Comparison of ENCODE assay signal across 1 cellular context in the genomic region with DNA sequence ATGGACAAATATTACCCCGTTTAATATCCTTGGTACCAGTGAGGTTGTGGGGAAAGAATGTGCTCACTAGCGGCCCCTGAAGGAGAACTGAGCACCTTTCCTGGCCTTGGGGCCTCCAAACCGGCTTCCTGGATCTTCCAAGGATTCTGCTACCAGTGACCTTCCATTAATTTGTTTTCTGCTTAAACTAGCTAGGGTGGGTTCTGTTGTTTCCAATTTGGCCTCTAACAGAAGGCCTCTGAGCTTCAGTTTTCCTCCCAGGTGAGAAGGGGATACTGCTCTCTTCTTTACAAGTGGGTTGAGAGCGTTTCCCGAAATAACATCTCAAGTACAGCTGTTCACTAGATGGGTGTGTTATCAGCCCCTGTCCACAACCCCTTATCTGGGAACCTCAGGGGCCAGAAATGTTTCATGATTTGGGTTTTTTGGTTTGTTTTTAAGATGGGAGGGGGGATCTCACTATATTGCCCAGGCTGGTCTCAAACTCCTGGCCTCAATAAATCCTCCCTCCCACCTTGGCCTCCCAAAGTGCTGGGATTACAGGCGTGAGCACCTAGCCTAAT.
A peak's percentile ranks its signal among the peaks of the same experiment; 100 is the strongest.
TF ChIP-seq lines count a peak whose summit lies in the region.

No MANE protein-coding gene starts in this region.

TF ChIP-seq in K562, 482 proteins besides CTCF, POLR2A, EP300 and RAD21 (continued from another document and continues in another):
- TF ChIP-seq, protein P1, sequence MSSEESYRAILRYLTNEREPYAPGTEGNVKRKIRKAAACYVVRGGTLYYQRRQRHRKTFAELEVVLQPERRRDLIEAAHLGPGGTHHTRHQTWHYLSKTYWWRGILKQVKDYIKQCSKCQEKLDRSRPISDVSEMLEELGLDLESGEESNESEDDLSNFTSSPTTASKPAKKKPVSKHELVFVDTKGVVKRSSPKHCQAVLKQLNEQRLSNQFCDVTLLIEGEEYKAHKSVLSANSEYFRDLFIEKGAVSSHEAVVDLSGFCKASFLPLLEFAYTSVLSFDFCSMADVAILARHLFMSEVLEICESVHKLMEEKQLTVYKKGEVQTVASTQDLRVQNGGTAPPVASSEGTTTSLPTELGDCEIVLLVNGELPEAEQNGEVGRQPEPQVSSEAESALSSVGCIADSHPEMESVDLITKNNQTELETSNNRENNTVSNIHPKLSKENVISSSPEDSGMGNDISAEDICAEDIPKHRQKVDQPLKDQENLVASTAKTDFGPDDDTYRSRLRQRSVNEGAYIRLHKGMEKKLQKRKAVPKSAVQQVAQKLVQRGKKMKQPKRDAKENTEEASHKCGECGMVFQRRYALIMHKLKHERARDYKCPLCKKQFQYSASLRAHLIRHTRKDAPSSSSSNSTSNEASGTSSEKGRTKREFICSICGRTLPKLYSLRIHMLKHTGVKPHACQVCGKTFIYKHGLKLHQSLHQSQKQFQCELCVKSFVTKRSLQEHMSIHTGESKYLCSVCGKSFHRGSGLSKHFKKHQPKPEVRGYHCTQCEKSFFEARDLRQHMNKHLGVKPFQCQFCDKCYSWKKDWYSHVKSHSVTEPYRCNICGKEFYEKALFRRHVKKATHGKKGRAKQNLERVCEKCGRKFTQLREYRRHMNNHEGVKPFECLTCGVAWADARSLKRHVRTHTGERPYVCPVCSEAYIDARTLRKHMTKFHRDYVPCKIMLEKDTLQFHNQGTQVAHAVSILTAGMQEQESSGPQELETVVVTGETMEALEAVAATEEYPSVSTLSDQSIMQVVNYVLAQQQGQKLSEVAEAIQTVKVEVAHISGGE (CRISPR knock-in tag; IDR thresholded peaks at IDR 0.05) = no peak
- TF ChIP-seq ZBTB1 (CRISPR knock-in tag; IDR thresholded peaks at IDR 0.05; ENCODE audit: borderline replicate concordance, low read depth) = no peak
- peak; percentile 93 for TF ChIP-seq ZNF766 (CRISPR knock-in tag; conservative IDR thresholded peaks at IDR 0.05)
- TF ChIP-seq TAF15 (IDR thresholded peaks at IDR 0.05; ENCODE audit: low read depth, low read length) = no peak
- no peak for TF ChIP-seq ZNF830 (CRISPR knock-in tag; IDR thresholded peaks at IDR 0.05)
- peak; percentile 92 for TF ChIP-seq CC2D1A (IDR thresholded peaks at IDR 0.05)
- TF ChIP-seq FOXJ2 (tag; IDR thresholded peaks at IDR 0.05) = peak; percentile 44; the same call in 1 of the 2 replicates
- no peak for TF ChIP-seq FOXA3 (CRISPR knock-in tag; conservative IDR thresholded peaks at IDR 0.05 in 1 of 2, IDR thresholded peaks at IDR 0.05 in 1 of 2)
- TF ChIP-seq SOX6 (IDR thresholded peaks at IDR 0.05) = peak; percentile 92
- TF ChIP-seq ZNF12 (CRISPR knock-in tag; IDR thresholded peaks at IDR 0.05) = no peak
- peak; percentile 89 for TF ChIP-seq NFIC (IDR thresholded peaks at IDR 0.05)
- peak; percentile 63; the same call in 1 of the 2 replicates for TF ChIP-seq TOE1 (IDR thresholded peaks at IDR 0.05; ENCODE audit: borderline replicate concordance)
- TF ChIP-seq TOE1 (CRISPR knock-in tag; IDR thresholded peaks at IDR 0.05; ENCODE audit: borderline replicate concordance, low read depth) = no peak
- TF ChIP-seq ZEB2 (IDR thresholded peaks at IDR 0.05) = peak; percentile 87
- TF ChIP-seq SMARCC2 (IDR thresholded peaks at IDR 0.05; ENCODE audit: low read depth) = peak; percentile 88
- TF ChIP-seq MAFG (tag; conservative IDR thresholded peaks at IDR 0.05) = 0 out of 2 replicates have a peak, but pooled peaks have one; percentile 17
- TF ChIP-seq, protein P2, sequence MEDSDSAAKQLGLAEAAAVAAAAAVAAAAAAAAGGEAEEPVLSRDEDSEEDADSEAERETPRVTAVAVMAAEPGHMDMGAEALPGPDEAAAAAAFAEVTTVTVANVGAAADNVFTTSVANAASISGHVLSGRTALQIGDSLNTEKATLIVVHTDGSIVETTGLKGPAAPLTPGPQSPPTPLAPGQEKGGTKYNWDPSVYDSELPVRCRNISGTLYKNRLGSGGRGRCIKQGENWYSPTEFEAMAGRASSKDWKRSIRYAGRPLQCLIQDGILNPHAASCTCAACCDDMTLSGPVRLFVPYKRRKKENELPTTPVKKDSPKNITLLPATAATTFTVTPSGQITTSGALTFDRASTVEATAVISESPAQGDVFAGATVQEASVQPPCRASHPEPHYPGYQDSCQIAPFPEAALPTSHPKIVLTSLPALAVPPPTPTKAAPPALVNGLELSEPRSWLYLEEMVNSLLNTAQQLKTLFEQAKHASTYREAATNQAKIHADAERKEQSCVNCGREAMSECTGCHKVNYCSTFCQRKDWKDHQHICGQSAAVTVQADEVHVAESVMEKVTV (CRISPR knock-in tag; IDR thresholded peaks at IDR 0.05) = no peak; the same call in 1 of the 2 replicates
- TF ChIP-seq TRIM28 (IDR thresholded peaks at IDR 0.05) = peak; percentile 57; the same call in 1 of the 2 replicates
- TF ChIP-seq ARID1B (IDR thresholded peaks at IDR 0.05) = peak; percentile 98
- peak; percentile 59; the same call in 1 of the 2 replicates for TF ChIP-seq SMAD3 (CRISPR knock-in tag; conservative IDR thresholded peaks at IDR 0.05)
- TF ChIP-seq CREB1 (IDR thresholded peaks at IDR 0.05) = no peak
- no peak for TF ChIP-seq CREB1 (CRISPR knock-in tag; IDR thresholded peaks at IDR 0.05)
- TF ChIP-seq NR2C2 (CRISPR knock-in tag; IDR thresholded peaks at IDR 0.05) = 0 out of 2 replicates have a peak, but pooled peaks have one; percentile 17
- no peak for TF ChIP-seq NR2C2 (tag; IDR thresholded peaks at IDR 0.05)
- 0 out of 2 replicates have a peak, but pooled peaks have one; percentile 35 for TF ChIP-seq RNF2 (IDR thresholded peaks at IDR 0.05)
- TF ChIP-seq ELF1 (tag; IDR thresholded peaks at IDR 0.05) = no peak
- no peak for TF ChIP-seq TEAD2 (tag; IDR thresholded peaks at IDR 0.05)
- TF ChIP-seq MTA1 (IDR thresholded peaks at IDR 0.05; ENCODE audit: borderline replicate concordance) = peak; percentile 82
- no peak for TF ChIP-seq ZNF586 (CRISPR knock-in tag; conservative IDR thresholded peaks at IDR 0.05)
- no peak for TF ChIP-seq RHOXF2B (CRISPR knock-in tag; conservative IDR thresholded peaks at IDR 0.05)
- peak; percentile 94 for TF ChIP-seq MTA2 (IDR thresholded peaks at IDR 0.05; ENCODE audit: low read depth)
- TF ChIP-seq BRCA1 (IDR thresholded peaks at IDR 0.05) = no peak
- TF ChIP-seq BRCA1 (CRISPR knock-in tag; IDR thresholded peaks at IDR 0.05) = no peak
- TF ChIP-seq HNRNPL (IDR thresholded peaks at IDR 0.05; ENCODE audit: low read depth, low read length) = no peak
- TF ChIP-seq TCFL5 (CRISPR knock-in tag; conservative IDR thresholded peaks at IDR 0.05) = no peak
- TF ChIP-seq, protein P3, sequence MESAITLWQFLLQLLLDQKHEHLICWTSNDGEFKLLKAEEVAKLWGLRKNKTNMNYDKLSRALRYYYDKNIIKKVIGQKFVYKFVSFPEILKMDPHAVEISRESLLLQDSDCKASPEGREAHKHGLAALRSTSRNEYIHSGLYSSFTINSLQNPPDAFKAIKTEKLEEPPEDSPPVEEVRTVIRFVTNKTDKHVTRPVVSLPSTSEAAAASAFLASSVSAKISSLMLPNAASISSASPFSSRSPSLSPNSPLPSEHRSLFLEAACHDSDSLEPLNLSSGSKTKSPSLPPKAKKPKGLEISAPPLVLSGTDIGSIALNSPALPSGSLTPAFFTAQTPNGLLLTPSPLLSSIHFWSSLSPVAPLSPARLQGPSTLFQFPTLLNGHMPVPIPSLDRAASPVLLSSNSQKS (CRISPR knock-in tag; IDR thresholded peaks at IDR 0.05) = no peak
- peak; percentile 69; the same call in 1 of the 2 replicates for TF ChIP-seq DMBX1 (CRISPR knock-in tag; IDR thresholded peaks at IDR 0.05; ENCODE audit: borderline replicate concordance)
- TF ChIP-seq RBM17 (IDR thresholded peaks at IDR 0.05; ENCODE audit: borderline replicate concordance, low read depth, low read length) = no peak
- TF ChIP-seq, protein P4, sequence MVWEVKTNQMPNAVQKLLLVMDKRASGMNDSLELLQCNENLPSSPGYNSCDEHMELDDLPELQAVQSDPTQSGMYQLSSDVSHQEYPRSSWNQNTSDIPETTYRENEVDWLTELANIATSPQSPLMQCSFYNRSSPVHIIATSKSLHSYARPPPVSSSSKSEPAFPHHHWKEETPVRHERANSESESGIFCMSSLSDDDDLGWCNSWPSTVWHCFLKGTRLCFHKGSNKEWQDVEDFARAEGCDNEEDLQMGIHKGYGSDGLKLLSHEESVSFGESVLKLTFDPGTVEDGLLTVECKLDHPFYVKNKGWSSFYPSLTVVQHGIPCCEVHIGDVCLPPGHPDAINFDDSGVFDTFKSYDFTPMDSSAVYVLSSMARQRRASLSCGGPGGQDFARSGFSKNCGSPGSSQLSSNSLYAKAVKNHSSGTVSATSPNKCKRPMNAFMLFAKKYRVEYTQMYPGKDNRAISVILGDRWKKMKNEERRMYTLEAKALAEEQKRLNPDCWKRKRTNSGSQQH (CRISPR knock-in tag; IDR thresholded peaks at IDR 0.05) = no peak
- TF ChIP-seq, protein P5, sequence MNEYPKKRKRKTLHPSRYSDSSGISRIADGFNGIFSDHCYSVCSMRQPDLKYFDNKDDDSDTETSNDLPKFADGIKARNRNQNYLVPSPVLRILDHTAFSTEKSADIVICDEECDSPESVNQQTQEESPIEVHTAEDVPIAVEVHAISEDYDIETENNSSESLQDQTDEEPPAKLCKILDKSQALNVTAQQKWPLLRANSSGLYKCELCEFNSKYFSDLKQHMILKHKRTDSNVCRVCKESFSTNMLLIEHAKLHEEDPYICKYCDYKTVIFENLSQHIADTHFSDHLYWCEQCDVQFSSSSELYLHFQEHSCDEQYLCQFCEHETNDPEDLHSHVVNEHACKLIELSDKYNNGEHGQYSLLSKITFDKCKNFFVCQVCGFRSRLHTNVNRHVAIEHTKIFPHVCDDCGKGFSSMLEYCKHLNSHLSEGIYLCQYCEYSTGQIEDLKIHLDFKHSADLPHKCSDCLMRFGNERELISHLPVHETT (CRISPR knock-in tag; conservative IDR thresholded peaks at IDR 0.05 in 1 of 2, IDR thresholded peaks at IDR 0.05 in 1 of 2) = 0 out of 4 replicates have a peak, but pooled peaks of 1 of the 2 experiments have one; percentile 57
- TF ChIP-seq ARNT (IDR thresholded peaks at IDR 0.05) = peak in 1 of 2 experiments; percentile 85; a peak in 3 of 4 replicates
- no peak for TF ChIP-seq SIX5 (IDR thresholded peaks at IDR 0.05; ENCODE audit: borderline replicate concordance in 1 of 2, insufficient read depth in 1 of 2, low read depth in 1 of 2, low read length in 2 of 2)
- no peak for TF ChIP-seq ZKSCAN3 (CRISPR knock-in tag; IDR thresholded peaks at IDR 0.05)
- TF ChIP-seq, protein P6, sequence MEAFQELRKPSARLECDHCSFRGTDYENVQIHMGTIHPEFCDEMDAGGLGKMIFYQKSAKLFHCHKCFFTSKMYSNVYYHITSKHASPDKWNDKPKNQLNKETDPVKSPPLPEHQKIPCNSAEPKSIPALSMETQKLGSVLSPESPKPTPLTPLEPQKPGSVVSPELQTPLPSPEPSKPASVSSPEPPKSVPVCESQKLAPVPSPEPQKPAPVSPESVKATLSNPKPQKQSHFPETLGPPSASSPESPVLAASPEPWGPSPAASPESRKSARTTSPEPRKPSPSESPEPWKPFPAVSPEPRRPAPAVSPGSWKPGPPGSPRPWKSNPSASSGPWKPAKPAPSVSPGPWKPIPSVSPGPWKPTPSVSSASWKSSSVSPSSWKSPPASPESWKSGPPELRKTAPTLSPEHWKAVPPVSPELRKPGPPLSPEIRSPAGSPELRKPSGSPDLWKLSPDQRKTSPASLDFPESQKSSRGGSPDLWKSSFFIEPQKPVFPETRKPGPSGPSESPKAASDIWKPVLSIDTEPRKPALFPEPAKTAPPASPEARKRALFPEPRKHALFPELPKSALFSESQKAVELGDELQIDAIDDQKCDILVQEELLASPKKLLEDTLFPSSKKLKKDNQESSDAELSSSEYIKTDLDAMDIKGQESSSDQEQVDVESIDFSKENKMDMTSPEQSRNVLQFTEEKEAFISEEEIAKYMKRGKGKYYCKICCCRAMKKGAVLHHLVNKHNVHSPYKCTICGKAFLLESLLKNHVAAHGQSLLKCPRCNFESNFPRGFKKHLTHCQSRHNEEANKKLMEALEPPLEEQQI (IDR thresholded peaks at IDR 0.05) = peak; percentile 93
- TF ChIP-seq ELF2 (CRISPR knock-in tag; IDR thresholded peaks at IDR 0.05) = no peak
- TF ChIP-seq, protein P7, sequence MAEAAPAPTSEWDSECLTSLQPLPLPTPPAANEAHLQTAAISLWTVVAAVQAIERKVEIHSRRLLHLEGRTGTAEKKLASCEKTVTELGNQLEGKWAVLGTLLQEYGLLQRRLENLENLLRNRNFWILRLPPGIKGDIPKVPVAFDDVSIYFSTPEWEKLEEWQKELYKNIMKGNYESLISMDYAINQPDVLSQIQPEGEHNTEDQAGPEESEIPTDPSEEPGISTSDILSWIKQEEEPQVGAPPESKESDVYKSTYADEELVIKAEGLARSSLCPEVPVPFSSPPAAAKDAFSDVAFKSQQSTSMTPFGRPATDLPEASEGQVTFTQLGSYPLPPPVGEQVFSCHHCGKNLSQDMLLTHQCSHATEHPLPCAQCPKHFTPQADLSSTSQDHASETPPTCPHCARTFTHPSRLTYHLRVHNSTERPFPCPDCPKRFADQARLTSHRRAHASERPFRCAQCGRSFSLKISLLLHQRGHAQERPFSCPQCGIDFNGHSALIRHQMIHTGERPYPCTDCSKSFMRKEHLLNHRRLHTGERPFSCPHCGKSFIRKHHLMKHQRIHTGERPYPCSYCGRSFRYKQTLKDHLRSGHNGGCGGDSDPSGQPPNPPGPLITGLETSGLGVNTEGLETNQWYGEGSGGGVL (CRISPR knock-in tag; IDR thresholded peaks at IDR 0.05) = no peak
- peak in 1 of 2 experiments; percentile 43; a peak in 1 of 4 replicates for TF ChIP-seq NONO (IDR thresholded peaks at IDR 0.05; ENCODE audit: low read depth in 2 of 2, low read length in 1 of 2)
- TF ChIP-seq, protein P8, sequence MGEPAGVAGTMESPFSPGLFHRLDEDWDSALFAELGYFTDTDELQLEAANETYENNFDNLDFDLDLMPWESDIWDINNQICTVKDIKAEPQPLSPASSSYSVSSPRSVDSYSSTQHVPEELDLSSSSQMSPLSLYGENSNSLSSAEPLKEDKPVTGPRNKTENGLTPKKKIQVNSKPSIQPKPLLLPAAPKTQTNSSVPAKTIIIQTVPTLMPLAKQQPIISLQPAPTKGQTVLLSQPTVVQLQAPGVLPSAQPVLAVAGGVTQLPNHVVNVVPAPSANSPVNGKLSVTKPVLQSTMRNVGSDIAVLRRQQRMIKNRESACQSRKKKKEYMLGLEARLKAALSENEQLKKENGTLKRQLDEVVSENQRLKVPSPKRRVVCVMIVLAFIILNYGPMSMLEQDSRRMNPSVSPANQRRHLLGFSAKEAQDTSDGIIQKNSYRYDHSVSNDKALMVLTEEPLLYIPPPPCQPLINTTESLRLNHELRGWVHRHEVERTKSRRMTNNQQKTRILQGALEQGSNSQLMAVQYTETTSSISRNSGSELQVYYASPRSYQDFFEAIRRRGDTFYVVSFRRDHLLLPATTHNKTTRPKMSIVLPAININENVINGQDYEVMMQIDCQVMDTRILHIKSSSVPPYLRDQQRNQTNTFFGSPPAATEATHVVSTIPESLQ (CRISPR knock-in tag; IDR thresholded peaks at IDR 0.05) = no peak
- TF ChIP-seq FOXK2 (conservative IDR thresholded peaks at IDR 0.05 in 1 of 2, IDR thresholded peaks at IDR 0.05 in 1 of 2; ENCODE audit: low read depth in 2 of 2) = 0 out of 4 replicates have a peak, but pooled peaks have one; percentile 10 to 26
- peak; percentile 96 for TF ChIP-seq MEF2D (tag; conservative IDR thresholded peaks at IDR 0.05; ENCODE audit: low read depth)
- peak; percentile 78; the same call in 1 of the 2 replicates for TF ChIP-seq XRCC5 (IDR thresholded peaks at IDR 0.05; ENCODE audit: low read depth, low read length)
- TF ChIP-seq CSDE1 (IDR thresholded peaks at IDR 0.05) = no peak
- peak; percentile 92 for TF ChIP-seq PML (IDR thresholded peaks at IDR 0.05; ENCODE audit: low read length)
